19 cellular contexts compared by ENCODE assay signal in the genomic region with DNA sequence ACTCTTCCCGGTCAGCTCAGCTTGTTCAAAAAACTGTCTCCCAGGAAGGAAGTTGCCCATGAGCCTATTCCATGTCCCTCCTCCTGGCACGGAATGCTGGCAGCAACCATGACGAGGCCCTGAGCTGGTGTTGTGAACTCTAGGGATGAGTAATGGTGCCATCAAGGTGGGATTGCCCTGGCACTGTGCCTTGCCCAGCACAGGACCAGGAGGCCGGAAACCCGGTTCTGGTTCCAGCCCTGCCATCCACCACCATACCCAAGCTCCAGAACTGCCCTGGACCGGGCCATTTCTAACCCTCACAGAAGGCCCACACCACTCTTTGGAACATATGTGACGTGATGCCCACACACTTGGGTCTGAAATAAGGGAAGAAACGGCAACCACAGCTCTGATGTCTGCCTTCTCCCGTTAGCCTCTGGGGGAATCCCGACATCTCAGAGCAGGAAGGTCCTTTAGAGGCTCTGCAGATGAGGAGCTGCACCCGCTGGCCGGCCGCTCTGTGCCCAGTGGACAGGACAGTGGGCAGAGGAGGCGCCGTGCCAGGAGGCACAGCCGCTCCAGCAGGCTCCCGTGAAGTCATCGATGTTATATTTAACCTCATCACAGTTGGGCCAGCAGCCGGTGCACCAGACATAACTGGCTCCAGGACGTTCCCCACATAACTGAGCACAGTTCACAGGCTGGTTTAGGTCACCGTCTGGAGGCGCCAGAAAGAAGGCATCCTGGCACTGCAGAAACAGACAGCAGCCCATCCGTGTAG.
A peak's percentile ranks its signal among the peaks of the same experiment; 100 is the strongest.
DNase-seq lines count a peak whose midpoint lies in the region; ATAC-seq and TF ChIP-seq lines count a peak whose summit lies in the region.
"Had no signal": no experiment of that assay in that cellular context is flagged by ENCODE, and none has a peak within 500 bp of the region (broad histone marks: within the 10 kb centered on the region; RNA-seq: fewer than 3 reads in every experiment).

No MANE protein-coding gene starts in this region.

- DNase-seq in G401 (ENCODE audit: low spot score) (peak; percentile 93), ascending aorta (ENCODE audit: low spot score in 2 of 2) (peak; percentile 66 to 93), heart right ventricle (peak; percentile 64 to 71), sigmoid colon (peak; percentile 87), NOMO-1 treated with dmso at 0.1 percent for 144 hours (lab: John Stamatoyannopoulos, UW; ENCODE audit: unreplicated experiment) (no peak), MV-4-11 (lab: John Stamatoyannopoulos, UW) (no peak), NCI-H524 (lab: John Stamatoyannopoulos, UW) (no peak), UCSD-AML1 (lab: John Stamatoyannopoulos, UW; ENCODE audit: unreplicated experiment) (no peak)
- DNase-seq: activated CD4-positive, alpha-beta T cell treated with anti-CD3 and anti-CD28 coated beads for 48 hours; activated CD8-positive, alpha-beta memory T cell treated with anti-CD3 and anti-CD28 coated beads, Interleukin-2, amount 50 U/mL, for 48 hours; activated effector memory CD4-positive, alpha-beta T cell treated with Interleukin-2 at 50 U/mL for 16 hours; activated naive CD8-positive, alpha-beta T cell treated with anti-CD3 and anti-CD28 coated beads, Interleukin-2, amount 50 U/mL, for 24 hours; foreskin melanocyte; NCI-H187 treated with DMSO at 0.1 percent for 48 hours; NCI-H226; PC-3; stimulated activated CD8-positive, alpha-beta memory T cell treated with anti-CD3 and anti-CD28 coated beads, Interleukin-4, amount 100 ng/mL, for 48 hours had no signal

- TF ChIP-seq CTCF in ascending aorta (IDR thresholded peaks at IDR 0.05) = peak in 1 of 3 experiments; percentile 21
- peak in 4 of 9 donors; percentile 9 to 39 (median 33) for TF ChIP-seq CTCF in heart right ventricle (IDR thresholded peaks at IDR 0.05)
- TF ChIP-seq CTCF in sigmoid colon (IDR thresholded peaks at IDR 0.05) = peak in 1 of 4 experiments; percentile 30

- in situ Hi-C loops in G401 (cut with HindIII; ENCODE audit: low sequenced_read_pairs) = no loop called here

- intact Hi-C loops in ascending aorta (cut with DNase I) = loop anchor here (1.0 to 5.0 kb wide), 6 partner anchors 28 to 459 kb away; no protein-coding TSS in a partner anchor
- intact Hi-C loops in heart right ventricle (cut with DNase I) = loop anchor here in 5 of 10 donors (10.0 kb wide), 3 partner anchors 85 to 465 kb away; partner anchors contain the start of gene ID2 (in 3 of the 5)
- intact Hi-C loops in sigmoid colon (cut with DNase I) = loop anchor here (5.0 to 10.0 kb wide), 3 partner anchors 43 to 795 kb away; no protein-coding TSS in a partner anchor

- TF ChIP-seq EP300 in sigmoid colon (IDR thresholded peaks at IDR 0.05) = no peak

- no peaks in the 10 kb centered on the region for H3K27me3 ChIP-seq in ascending aorta
- no peaks in the 10 kb centered on the region for H3K27me3 ChIP-seq in heart right ventricle
- no peaks in the 10 kb centered on the region for H3K27me3 ChIP-seq in sigmoid colon
- H3K27me3 ChIP-seq: SJSA1 had no signal

- H3K4me3 ChIP-seq in ascending aorta = no peak overlapping the region
- H3K4me3 ChIP-seq in heart right ventricle = no peak overlapping the region
- H3K4me3 ChIP-seq in sigmoid colon = no peak overlapping the region
- H3K4me3 ChIP-seq: K562, SJSA1 had no signal

- peaks cover 10 to 12% of the 10 kb centered on the region in 2 donors for H3K4me1 ChIP-seq in ascending aorta
- H3K4me1 ChIP-seq in heart right ventricle = peaks cover 0 to 38% (median 8%) of the 10 kb centered on the region in 9 donors
- peaks cover 0 to 35% (median 3%) of the 10 kb centered on the region in 4 donors for H3K4me1 ChIP-seq in sigmoid colon
- H3K4me1 ChIP-seq: SJSA1 had no signal

- H3K9me3 ChIP-seq in ascending aorta = no peaks in the 10 kb centered on the region
- H3K9me3 ChIP-seq in heart right ventricle = no peaks in the 10 kb centered on the region
- no peaks in the 10 kb centered on the region for H3K9me3 ChIP-seq in sigmoid colon
- H3K9me3 ChIP-seq: SJSA1 had no signal

- ATAC-seq in heart right ventricle = peak; percentile 76 to 98 (median 96)
- ATAC-seq: activated naive CD8-positive, alpha-beta T cell treated with anti-CD3 and anti-CD28 coated beads, Interleukin-2, amount 50 U/mL, for 24 hours; K562; PC-3 had no signal

- H3K27ac ChIP-seq in ascending aorta = peak overlapping the region; percentile 71 to 81
- peak overlapping the region in 4 of 10 donors; percentile 17 to 68 (median 54) for H3K27ac ChIP-seq in heart right ventricle
- peak overlapping the region; percentile 25 to 78 (median 62) for H3K27ac ChIP-seq in sigmoid colon
- H3K27ac ChIP-seq: SJSA1 had no signal

- H3K36me3 ChIP-seq in ascending aorta (no peaks in the 10 kb centered on the region), heart right ventricle (no peaks in the 10 kb centered on the region), sigmoid colon (no peaks in the 10 kb centered on the region)
- H3K36me3 ChIP-seq: SJSA1 had no signal

- WGBS in heart right ventricle, 2 donors = 69 to 74% methylated on average over 23 of the region's 23 CpGs
- WGBS in sigmoid colon, 2 donors = 92 to 94% methylated on average over 23 of the region's 23 CpGs

- no peak for TF ChIP-seq POLR2A in sigmoid colon (IDR thresholded peaks at IDR 0.05)

Comparison
In these comparisons a context has a peak if more than half of its experiments do, and no peak if none do; other contexts are left out.
1. DNase-seq: peak in G401 (single experiment), ascending aorta (2 of 2), heart right ventricle (2 of 2) and sigmoid colon (single experiment); none in NOMO-1 treated with dmso at 0.1 percent for 144 hours (single experiment), MV-4-11 (single experiment), NCI-H524 (0 of 2) and UCSD-AML1 (single experiment).